Comparison of ENCODE assay signal across 19 cellular contexts in genomic region chr5:156124713-156125112, GRCh38.
DNase-seq lines count a peak whose midpoint lies in the region; ATAC-seq and TF ChIP-seq lines count a peak whose summit lies in the region.
"Had no signal": no experiment of that assay in that cellular context is flagged by ENCODE, and none has a peak within 500 bp of the region (broad histone marks: within the 10 kb centered on the region; RNA-seq: fewer than 3 reads in every experiment).

No MANE protein-coding gene starts in this region.

- ATAC-seq in GM21619 (IDR thresholded peaks at IDR 0.05; ENCODE audit: unreplicated experiment) (no peak), SK-N-SH treated with all-trans-retinoic acid at 6 μM for 48 hours (no peak)

- H3K4me3 Mint-ChIP-seq in activated CD4-positive, alpha-beta T cell treated with anti-CD3 and anti-CD28 coated beads, Interleukin-2, amount 10 ng/mL, durations not matched to agents 24 days and 14 days: no peak overlapping the region
- H3K4me3 Mint-ChIP-seq: CD14-positive monocyte; CD4-positive, alpha-beta T cell; CD8-positive, alpha-beta memory T cell; HFFc6 had no signal

- H3K27ac Mint-ChIP-seq in activated CD4-positive, alpha-beta T cell treated with anti-CD3 and anti-CD28 coated beads, Interleukin-2, amount 10 ng/mL, durations not matched to agents 24 days and 14 days: no peak overlapping the region
- H3K27ac Mint-ChIP-seq: CD14-positive monocyte; CD4-positive, alpha-beta T cell; CD8-positive, alpha-beta memory T cell; HFFc6 had no signal

- DNase-seq in activated CD4-positive, alpha-beta T cell treated with anti-CD3 and anti-CD28 coated beads, Interleukin-2, amount 10 ng/mL, durations not matched to agents 24 days and 14 days: peak; percentile 5
- no peak for DNase-seq in activated CD4-positive, alpha-beta T cell treated with anti-CD3 and anti-CD28 coated beads for 4 hours
- DNase-seq in fibroblast of peridontal ligament (ENCODE audit: extremely low read depth): peak; percentile 35
- peak; percentile 52 for DNase-seq in skeletal muscle cell (ENCODE audit: low read depth)
- no peak for DNase-seq in NCI-H1694 (lab: John Stamatoyannopoulos, UW)
- DNase-seq: AML-193; BE2C; CD4-positive, alpha-beta T cell; CD8-positive, alpha-beta memory T cell; DMS 273 treated with DMSO at 0.1 percent for 48 hours; DMS79; GF-D8; GOT3; HFFc6 had no signal

- H3K4me1 Mint-ChIP-seq in activated CD4-positive, alpha-beta T cell treated with anti-CD3 and anti-CD28 coated beads, Interleukin-2, amount 10 ng/mL, durations not matched to agents 24 days and 14 days: no peaks in the 10 kb centered on the region
- H3K4me1 Mint-ChIP-seq: CD14-positive monocyte; CD8-positive, alpha-beta memory T cell had no signal

- H3K9me3 Mint-ChIP-seq in activated CD4-positive, alpha-beta T cell treated with anti-CD3 and anti-CD28 coated beads, Interleukin-2, amount 10 ng/mL, durations not matched to agents 24 days and 14 days: no peaks in the 10 kb centered on the region
- H3K9me3 Mint-ChIP-seq: CD4-positive, alpha-beta T cell; CD8-positive, alpha-beta memory T cell had no signal

- H3K27me3 Mint-ChIP-seq in activated CD4-positive, alpha-beta T cell treated with anti-CD3 and anti-CD28 coated beads, Interleukin-2, amount 10 ng/mL, durations not matched to agents 24 days and 14 days: peaks cover 2% of the 10 kb centered on the region

- no peak overlapping the region for H3K4me3 ChIP-seq in skeletal muscle cell (ENCODE audit: low read depth, low read length)
- H3K4me3 ChIP-seq: BLaER1 treated with 17β-estradiol and CSF1 and Interleukin-3, amounts not matched to agents 10 nM and 100 nM; HAP-1 had no signal

- intact Hi-C loops in activated CD4-positive, alpha-beta T cell treated with anti-CD3 and anti-CD28 coated beads, Interleukin-2, amount 10 ng/mL, durations not matched to agents 24 days and 14 days (cut with micrococcal nuclease): no loop called here

- H3K36me3 Mint-ChIP-seq in activated CD4-positive, alpha-beta T cell treated with anti-CD3 and anti-CD28 coated beads, Interleukin-2, amount 10 ng/mL, durations not matched to agents 24 days and 14 days (ENCODE audit: low read depth): no peaks in the 10 kb centered on the region
- H3K36me3 Mint-ChIP-seq: CD14-positive monocyte; CD8-positive, alpha-beta memory T cell had no signal

TF ChIP-seq in SK-N-SH treated with all-trans-retinoic acid at 6 μM for 48 hours, 23 proteins besides CTCF, POLR2A, EP300 and RAD21:
- no peak for TF ChIP-seq ZFP30 (CRISPR knock-in tag; IDR thresholded peaks at IDR 0.05)
- no peak for TF ChIP-seq ISL1 (CRISPR knock-in tag; IDR thresholded peaks at IDR 0.05)
- TF ChIP-seq POU6F1 (CRISPR knock-in tag; IDR thresholded peaks at IDR 0.05; ENCODE audit: borderline replicate concordance, low read depth): no peak
- no peak for TF ChIP-seq TOX (CRISPR knock-in tag; IDR thresholded peaks at IDR 0.05; ENCODE audit: borderline replicate concordance)
- TF ChIP-seq ZNF565 (CRISPR knock-in tag; conservative IDR thresholded peaks at IDR 0.05; ENCODE audit: low read depth): no peak
- TF ChIP-seq RARB (CRISPR knock-in tag; IDR thresholded peaks at IDR 0.05): no peak

Comparison
In these comparisons a context has a peak if more than half of its experiments do, and no peak if none do; other contexts are left out.
1. DNase-seq: peak in activated CD4-positive, alpha-beta T cell treated with anti-CD3 and anti-CD28 coated beads, Interleukin-2, amount 10 ng/mL, durations not matched to agents 24 days and 14 days (single experiment), fibroblast of peridontal ligament (single experiment) and skeletal muscle cell (single experiment); none in activated CD4-positive, alpha-beta T cell treated with anti-CD3 and anti-CD28 coated beads for 4 hours (0 of 2) and NCI-H1694 (single experiment).